1 cellular context compared by ENCODE assay signal in genomic region chr17:1485748-1486376, GRCh38.
A peak's percentile ranks its signal among the peaks of the same experiment; 100 is the strongest.
TF ChIP-seq lines count a peak whose summit lies in the region.

No MANE protein-coding gene starts in this region.

TF ChIP-seq in K562, 482 proteins besides CTCF, POLR2A, EP300 and RAD21 (continued from another document and continues in another):
- no peak for TF ChIP-seq CEBPZ (IDR thresholded peaks at IDR 0.05; ENCODE audit: borderline replicate concordance, low read depth, low read length)
- TF ChIP-seq ELF1 (tag; IDR thresholded peaks at IDR 0.05), result peak; percentile 80
- no peak for TF ChIP-seq TCF7 (IDR thresholded peaks at IDR 0.05; ENCODE audit: borderline replicate concordance)
- no peak for TF ChIP-seq CLOCK (CRISPR knock-in tag; IDR thresholded peaks at IDR 0.05; ENCODE audit: borderline replicate concordance)
- TF ChIP-seq TAF1 (IDR thresholded peaks at IDR 0.05; ENCODE audit: control insufficient read depth, extremely low read depth, insufficient read depth, low read length, severe bottlenecking), result peak; percentile 33
- 0 out of 2 replicates have a peak, but pooled peaks have one; percentile 19 for TF ChIP-seq MAX (CRISPR knock-in tag; IDR thresholded peaks at IDR 0.05)
- peak; percentile 64 for TF ChIP-seq ETV1 (tag; conservative IDR thresholded peaks at IDR 0.05; ENCODE audit: low read depth)
- TF ChIP-seq ZNF318 (IDR thresholded peaks at IDR 0.05; ENCODE audit: borderline replicate concordance in 1 of 2, low read depth in 1 of 2), result no peak
- peak; percentile 3 for TF ChIP-seq GTF3C2 (IDR thresholded peaks at IDR 0.05; ENCODE audit: borderline replicate concordance, extremely low read depth, insufficient read length)
- peak in 1 of 2 experiments; percentile 41; a peak in 2 of 4 replicates for TF ChIP-seq MAZ (CRISPR knock-in tag; conservative IDR thresholded peaks at IDR 0.05 in 1 of 2, IDR thresholded peaks at IDR 0.05 in 1 of 2)
- 0 out of 2 replicates have a peak, but pooled peaks have one; percentile 20 for TF ChIP-seq CTBP1 (IDR thresholded peaks at IDR 0.05; ENCODE audit: borderline replicate concordance)
- peak; percentile 57; the same call in 1 of the 2 replicates for TF ChIP-seq FOSL1 (tag; conservative IDR thresholded peaks at IDR 0.05)
- no peak for TF ChIP-seq YY1 (IDR thresholded peaks at IDR 0.05; ENCODE audit: borderline replicate concordance in 1 of 3, control insufficient read depth in 1 of 3, extremely low read depth in 1 of 3, insufficient read depth in 3 of 3, insufficient read length in 1 of 3, insufficient replicate concordance in 2 of 3, low read depth in 1 of 3, low read length in 2 of 3)
- peak; percentile 15 for TF ChIP-seq KDM5B (IDR thresholded peaks at IDR 0.05; ENCODE audit: insufficient replicate concordance, low read depth, low read length)
- peak; percentile 58 for TF ChIP-seq CXXC5 (CRISPR knock-in tag; IDR thresholded peaks at IDR 0.05)
- TF ChIP-seq L3MBTL2 (IDR thresholded peaks at IDR 0.05), result peak; percentile 54; the same call in 1 of the 2 replicates
- no peak for TF ChIP-seq GABPB1 (CRISPR knock-in tag; IDR thresholded peaks at IDR 0.05)
- peak; percentile 68; the same call in 1 of the 2 replicates for TF ChIP-seq HNRNPL (IDR thresholded peaks at IDR 0.05; ENCODE audit: low read depth, low read length)
- TF ChIP-seq FOXM1 (IDR thresholded peaks at IDR 0.05; ENCODE audit: low read depth), result no peak
- no peak for TF ChIP-seq FOXM1 (CRISPR knock-in tag; IDR thresholded peaks at IDR 0.05; ENCODE audit: low read depth)
- TF ChIP-seq MTA1 (IDR thresholded peaks at IDR 0.05; ENCODE audit: borderline replicate concordance), result no peak
- TF ChIP-seq ZBTB9 (CRISPR knock-in tag; IDR thresholded peaks at IDR 0.05), result no peak
- 0 out of 2 replicates have a peak, but pooled peaks have one; percentile 17 for TF ChIP-seq E2F3 (CRISPR knock-in tag; IDR thresholded peaks at IDR 0.05)
- no peak for TF ChIP-seq ZNF696 (CRISPR knock-in tag; conservative IDR thresholded peaks at IDR 0.05)
- TF ChIP-seq KAT7 (CRISPR knock-in tag; IDR thresholded peaks at IDR 0.05; ENCODE audit: borderline replicate concordance), result no peak
- TF ChIP-seq ZNF592 (IDR thresholded peaks at IDR 0.05), result peak; percentile 55; the same call in 1 of the 2 replicates
